In the genomic region with DNA sequence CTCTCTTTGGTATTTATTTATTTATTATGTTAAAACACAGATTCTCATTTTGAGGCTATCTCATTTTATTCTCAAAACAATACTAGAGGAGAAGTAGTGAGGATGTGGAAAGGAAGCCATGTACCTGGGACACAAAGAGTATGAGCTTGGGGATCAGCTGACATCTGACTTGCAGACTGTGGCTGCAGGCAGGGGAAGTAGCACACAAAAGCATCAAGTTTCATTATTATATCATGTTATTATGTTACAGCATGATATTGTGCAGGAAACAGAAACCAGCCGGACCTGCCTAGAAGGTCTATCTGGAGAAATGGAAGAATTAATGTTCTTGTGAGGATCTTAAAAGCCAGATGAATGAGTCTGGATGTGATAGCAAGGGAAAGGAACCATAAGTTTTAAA, we compare ENCODE assay signal across 12 cellular contexts.
A peak's percentile ranks its signal among the peaks of the same experiment; 100 is the strongest.
DNase-seq lines count a peak whose midpoint lies in the region; ATAC-seq and TF ChIP-seq lines count a peak whose summit lies in the region.
"Had no signal": no experiment of that assay in that cellular context is flagged by ENCODE, and none has a peak within 500 bp of the region (broad histone marks: within the 10 kb centered on the region; RNA-seq: fewer than 3 reads in every experiment).

No MANE protein-coding gene starts in this region.

- H3K23ac ChIP-seq in H9 (ENCODE audit: insufficient read length, low read depth, low read length): no peak overlapping the region

- no peak overlapping the region for H2BK20ac ChIP-seq in H9 (ENCODE audit: low read depth, low read length, poor library complexity, severe bottlenecking)

- peaks cover 9 to 14% of the 10 kb centered on the region in 2 experiments; a peak in 4 of 5 replicates for H3K9me3 Mint-ChIP-seq in H9

- H3K36me3 Mint-ChIP-seq in H9 (ENCODE audit: insufficient read depth in 1 of 3, low read depth in 3 of 3): peaks cover 0 to 5% (median 0%) of the 10 kb centered on the region in 3 experiments; a peak in 2 of 7 replicates

- H3K27ac Mint-ChIP-seq in H9: peak overlapping the region in 1 of 3 experiments; percentile 63; a peak in 1 of 7 replicates

- no peak overlapping the region for H2AK5ac ChIP-seq in H9 (ENCODE audit: insufficient read length, low read length)

- H4K91ac ChIP-seq in H9 (ENCODE audit: insufficient read length, low read depth, low read length): no peak overlapping the region

- no peak overlapping the region for H3K4ac ChIP-seq in H9 (ENCODE audit: low read depth, low read length)

- H3K27ac ChIP-seq in A673 (ENCODE audit: low read depth, low read length, poor library complexity, severe bottlenecking): no peak overlapping the region
- no peak overlapping the region for H3K27ac ChIP-seq in H9 (ENCODE audit: insufficient read length, low read depth, low read length)
- H3K27ac ChIP-seq: dorsolateral prefrontal cortex, upper lobe of left lung had no signal

- CTCF ChIA-PET in A673 (lab: Charles Lee): no interaction called here

- no peaks in the 10 kb centered on the region for H3K23me2 ChIP-seq in H9 (ENCODE audit: insufficient read length, low read depth, low read length, poor library complexity, severe bottlenecking)

- H2BK120ac ChIP-seq in H9 (ENCODE audit: low read depth, low read length, poor library complexity, severe bottlenecking): no peak overlapping the region

- DNase-seq in RPMI8226 (peak; percentile 45), A673 (ENCODE audit: low spot score) (no peak), H9 (no peak), NCI-H2196 treated with DMSO at 0.1 percent for 48 hours (lab: John Stamatoyannopoulos, UW; ENCODE audit: unreplicated experiment) (no peak), NCI-H345 (lab: John Stamatoyannopoulos, UW) (no peak)
- DNase-seq: dorsolateral prefrontal cortex, naive B cell, T-helper 1 cell, upper lobe of left lung had no signal

- H3K56ac ChIP-seq in H9 (ENCODE audit: insufficient read length, low read depth, low read length): no peak overlapping the region

- no peaks in the 10 kb centered on the region for H3K27me3 ChIP-seq in A673 (replicated peaks; ENCODE audit: insufficient read depth, low read depth, low read length, poor library complexity)
- H3K27me3 ChIP-seq in H9 (ENCODE audit: insufficient read depth, low read length): no peaks in the 10 kb centered on the region
- H3K27me3 ChIP-seq: dorsolateral prefrontal cortex, upper lobe of left lung had no signal

- H4K20me1 ChIP-seq in H9 (ENCODE audit: control insufficient read depth, insufficient read depth, insufficient read length): no peaks in the 10 kb centered on the region

- no peak overlapping the region for H3K18ac ChIP-seq in H9 (ENCODE audit: insufficient read length, low read depth, low read length)

- no peak overlapping the region for H2BK5ac ChIP-seq in H9 (ENCODE audit: insufficient read length, low read length)

- no peaks in the 10 kb centered on the region for H3K27me3 Mint-ChIP-seq in H9 (ENCODE audit: low read depth)
- H3K27me3 Mint-ChIP-seq: naive B cell had no signal

- POLR2A ChIA-PET in A673 (lab: Charles Lee; ENCODE audit: low non-redundant PET): no interaction called here

- no CpG with 5 or more reads among the region's 1 CpG for WGBS in H9 (ENCODE audit: extremely low coverage, insufficient read length, low lambda C conversion rate)

- H3K4me2 ChIP-seq in H9 (ENCODE audit: insufficient read depth, insufficient read length, low read length): no peak overlapping the region

- H3K9me3 ChIP-seq in A673 (ENCODE audit: low read depth, low read length, poor library complexity, severe bottlenecking) (no peaks in the 10 kb centered on the region), H9 (ENCODE audit: control insufficient read depth, low read depth, low read length) (no peaks in the 10 kb centered on the region)
- H3K9me3 ChIP-seq: upper lobe of left lung had no signal

- no peak overlapping the region for H3K14ac ChIP-seq in H9 (ENCODE audit: insufficient read depth, low read length)

- no peak overlapping the region for H3K4me3 Mint-ChIP-seq in H9
- H3K4me3 Mint-ChIP-seq: naive B cell had no signal

- H4K8ac ChIP-seq in H9 (replicated peaks; ENCODE audit: insufficient read length, low read depth, low read length): no peak overlapping the region

- H2BK12ac ChIP-seq in H9 (ENCODE audit: insufficient read length, low read depth, low read length): no peak overlapping the region

- TF ChIP-seq CTCF in A673 (conservative IDR thresholded peaks at IDR 0.05; ENCODE audit: low read depth, low read length) (no peak), H9 (conservative IDR thresholded peaks at IDR 0.05) (no peak)

- H4K5ac ChIP-seq in H9 (ENCODE audit: insufficient read length, low read depth, low read length): no peak overlapping the region

- intact Hi-C loops in A673 (cut with micrococcal nuclease; ENCODE audit: unreplicated experiment): no loop called here

- H2AFZ ChIP-seq in H9 (ENCODE audit: low read length): no peak overlapping the region

- H3K4me1 ChIP-seq in A673 (ENCODE audit: insufficient read depth, low read length, poor library complexity, severe bottlenecking) (peaks cover 15% of the 10 kb centered on the region), H9 (ENCODE audit: insufficient read depth, low read length) (peaks cover 8% of the 10 kb centered on the region; the same call in 1 of the 2 replicates)
- H3K4me1 ChIP-seq: upper lobe of left lung had no signal

- no peaks in the 10 kb centered on the region for H3K36me3 ChIP-seq in A673 (ENCODE audit: insufficient read depth, low read length, poor library complexity, severe bottlenecking)
- H3K36me3 ChIP-seq: upper lobe of left lung had no signal

- no peak overlapping the region for H3K9ac ChIP-seq in H9 (ENCODE audit: extremely low read depth, insufficient read length, low read length)

- no peaks in the 10 kb centered on the region for H3K79me2 ChIP-seq in H9 (ENCODE audit: insufficient read depth, low read length)

- H3K4me1 Mint-ChIP-seq in H9: peaks cover 8 to 10% of the 10 kb centered on the region in 2 experiments

- BruUV-seq in A673 (replicated peaks; lab: Mats Ljungman, UMichigan): no TSS peak

- ATAC-seq in GM18519 (IDR thresholded peaks at IDR 0.05; ENCODE audit: low FRiP score, unreplicated experiment) (peak; percentile 89), GM21515 (IDR thresholded peaks at IDR 0.05; ENCODE audit: unreplicated experiment) (peak; percentile 82), HG03342 (IDR thresholded peaks at IDR 0.05; ENCODE audit: unreplicated experiment) (peak; percentile 88)

- no peak overlapping the region for H3K4me3 ChIP-seq in A673 (ENCODE audit: low read depth, low read length, poor library complexity, severe bottlenecking)
- H3K4me3 ChIP-seq: dorsolateral prefrontal cortex, upper lobe of left lung had no signal

- H3K79me1 ChIP-seq in H9 (ENCODE audit: insufficient read depth, low read depth, low read length, poor library complexity, severe bottlenecking): no peaks in the 10 kb centered on the region

- H2BK15ac ChIP-seq in H9 (ENCODE audit: low read depth, low read length): no peak overlapping the region

- H3T11ph ChIP-seq in H9 (ENCODE audit: low read length): no peak overlapping the region
